11 cellular contexts compared by ENCODE assay signal in genomic region chr3:136899622-136900158, GRCh38. TPM values are rescaled to one million over a fixed set of nuclear protein-coding genes. Genes with fewer than 3 reads are reported as not detected.
DNase-seq lines count a peak whose midpoint lies in the region; ATAC-seq, FAIRE-seq and TF ChIP-seq lines count a peak whose summit lies in the region.
"Had no signal": no experiment of that assay in that cellular context is flagged by ENCODE, and none has a peak within 500 bp of the region (broad histone marks: within the 10 kb centered on the region; RNA-seq: fewer than 3 reads in every experiment).

No MANE protein-coding gene starts in this region.

- H3K9me3 Mint-ChIP-seq in activated B cell treated with CpG ODN at 0.5 μM for 24 hours: peaks cover 6% of the 10 kb centered on the region

- peak; percentile 15 for DNase-seq in CD1c-positive myeloid dendritic cell (ENCODE audit: extremely low spot score)
- no peak for DNase-seq in GM19239 (ENCODE audit: insufficient read length, low spot score)
- DNase-seq in activated B cell treated with CpG ODN at 0.5 μM for 24 hours: no peak
- DNase-seq in islet precursor cell: peak; percentile 56
- DNase-seq in A172 (ENCODE audit: low spot score): no peak
- DNase-seq in amygdala (lab: John Stamatoyannopoulos, UW): no peak
- DNase-seq in NCI-H1694 (lab: John Stamatoyannopoulos, UW): no peak
- DNase-seq: activated gamma-delta T cell treated with Interleukin-2 at 50 U/mL for 16 hours, GM23248 had no signal

- ATAC-seq in activated B cell treated with CpG ODN at 0.5 μM for 24 hours (ENCODE audit: low read depth): no peak
- ATAC-seq in HG03469 (IDR thresholded peaks at IDR 0.05; ENCODE audit: unreplicated experiment): no peak
- ATAC-seq: left lobe of liver had no signal

- H3K27ac Mint-ChIP-seq in activated B cell treated with CpG ODN at 0.5 μM for 24 hours: peak overlapping the region; percentile 6

- H3K36me3 Mint-ChIP-seq in activated B cell treated with CpG ODN at 0.5 μM for 24 hours (ENCODE audit: low read depth): peaks cover 31% of the 10 kb centered on the region

- peak; percentile 61 for FAIRE-seq in GM19239 (lab: Jason Lieb, UNC)

- intact Hi-C loops in activated B cell treated with CpG ODN at 0.5 μM for 24 hours (cut with micrococcal nuclease): loop anchor here (1.0 to 5.0 kb wide), 4 partner anchors 9 to 38 kb away; partner anchors contain the start of gene NCK1

- no peak for TF ChIP-seq CTCF in activated B cell treated with CpG ODN at 0.5 μM for 24 hours (IDR thresholded peaks at IDR 0.05)

- H3K4me3 Mint-ChIP-seq in activated B cell treated with CpG ODN at 0.5 μM for 24 hours: peak overlapping the region; percentile 29

- POLR2A ChIA-PET in activated B cell treated with CpG ODN at 0.5 μM for 24 hours (lab: Charles Lee): no interaction called here

- H3K27me3 Mint-ChIP-seq in activated B cell treated with CpG ODN at 0.5 μM for 24 hours: no peaks in the 10 kb centered on the region

- H3K4me1 Mint-ChIP-seq in activated B cell treated with CpG ODN at 0.5 μM for 24 hours: peaks cover 65% of the 10 kb centered on the region

- CTCF ChIA-PET in activated B cell treated with CpG ODN at 0.5 μM for 24 hours (lab: Charles Lee): interaction anchor here (0.9 kb wide), 1 partner anchor 101 kb away, joined by 3 read pairs; no protein-coding TSS in a partner anchor

RNA-seq across cellular contexts. Expression of gene NCK1, which starts 37.7 kb away (rescaled TPM):
- 29.7 and 30.8 TPM in 2 replicates for total RNA-seq in activated B cell treated with CpG ODN at 0.5 μM for 24 hours
- total RNA-seq in A172 (2014; rRNA removed; shearing (Covaris generic)): 40.2 and 58.4 TPM in 2 replicates

RNA-seq across cellular contexts. Expression of gene IL20RB, which starts 58.1 kb away (rescaled TPM):
- total RNA-seq in activated B cell treated with CpG ODN at 0.5 μM for 24 hours: 0.98 and 1.5 TPM in 2 replicates
- total RNA-seq in A172 (2014; rRNA removed; shearing (Covaris generic)): 0.72 and 1.1 TPM in 2 replicates

Comparison
In these comparisons a context has a peak if more than half of its experiments do, and no peak if none do; other contexts are left out.
1. DNase-seq: peak in CD1c-positive myeloid dendritic cell (single experiment) and islet precursor cell (single experiment); none in GM19239 (single experiment), activated B cell treated with CpG ODN at 0.5 μM for 24 hours (single experiment), A172 (single experiment), amygdala (0 of 56) and NCI-H1694 (single experiment).